28 cellular contexts compared by ENCODE assay signal in the genomic region with DNA sequence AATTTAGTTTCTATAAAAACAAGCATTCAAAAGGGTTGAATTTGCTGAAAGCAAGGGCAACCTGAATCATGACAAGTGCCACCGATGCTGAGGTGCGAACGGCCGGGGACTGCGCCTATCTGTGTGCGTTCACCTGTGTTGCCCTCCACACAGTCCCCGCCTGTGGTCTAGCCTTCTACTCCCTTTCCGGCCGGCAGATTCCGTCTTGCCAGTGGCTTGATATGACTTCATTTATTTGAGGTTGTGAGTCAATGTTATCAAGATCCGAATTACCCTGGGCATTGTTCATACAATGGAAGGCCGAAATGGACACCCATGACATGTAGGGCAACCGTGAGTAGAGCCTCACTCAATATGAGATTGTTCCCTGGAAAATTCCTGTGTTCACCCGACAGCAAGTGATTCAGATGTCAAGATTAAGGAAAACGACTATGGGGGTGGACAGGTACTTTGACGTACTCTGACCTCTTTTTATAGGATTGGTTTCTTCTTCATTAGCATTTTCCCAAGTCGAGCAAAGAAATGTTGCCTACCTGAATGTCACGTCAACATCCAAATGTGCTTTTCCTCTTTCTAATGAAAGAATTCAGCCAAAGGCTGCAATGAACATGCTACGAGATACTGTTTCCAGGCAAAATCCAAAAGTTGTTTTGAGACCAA. TPM values are rescaled to one million over a fixed set of nuclear protein-coding genes. Genes with fewer than 3 reads are reported as not detected.
DNase-seq lines count a peak whose midpoint lies in the region; ATAC-seq, FAIRE-seq and TF ChIP-seq lines count a peak whose summit lies in the region.
"Had no signal": no experiment of that assay in that cellular context is flagged by ENCODE, and none has a peak within 500 bp of the region (broad histone marks: within the 10 kb centered on the region; RNA-seq: fewer than 3 reads in every experiment).

No MANE protein-coding gene starts in this region.

- no peaks in the 10 kb centered on the region for H3K9me2 ChIP-seq in PC-3 (replicated peaks; ENCODE audit: low read length)

- WGBS in A549 (ENCODE audit: missing lambda C conversion rate) = 70% methylated on average over 17 of the region's 19 CpGs
- 33 to 75% (median 45%) methylated on average over 19 of the region's 19 CpGs for WGBS in small intestine, 3 donors

- intact Hi-C loops in PC-3 (cut with micrococcal nuclease) = loop anchor here (2.0 to 5.0 kb wide), 3 partner anchors 21 to 44 kb away; partner anchors contain the start of gene NEDD9

- no peak for TF ChIP-seq CTCF in A549 (IDR thresholded peaks at IDR 0.05)
- TF ChIP-seq CTCF in PC-3 (conservative IDR thresholded peaks at IDR 0.05; ENCODE audit: low read depth, low read length) = no peak

- TF ChIP-seq POLR2A in A549 (IDR thresholded peaks at IDR 0.05; ENCODE audit: low read length) = no peak

- CTCF ChIA-PET in A549 (lab: Yijun Ruan, JAX) = no interaction called here
- CTCF ChIA-PET in PC-3 (lab: Charles Lee) = no interaction called here

- POLR2A ChIA-PET in A549 (lab: Yijun Ruan, JAX) = no interaction called here
- POLR2A ChIA-PET in PC-3 (lab: Charles Lee; ENCODE audit: unreplicated experiment) = no interaction called here

- no peaks in the 10 kb centered on the region for H4K20me1 ChIP-seq in PC-3 (ENCODE audit: low read length)

- ATAC-seq in A549 (peak in 1 of 2 experiments; percentile 39; a peak in 2 of 6 replicates), PC-3 (peak; percentile 62)
- ATAC-seq: activated T-helper 17 cell treated with anti-CD3 and anti-CD28 coated beads, Interleukin-2, amount 50 U/mL, for 72 hours; GM12878 had no signal

- H2AFZ ChIP-seq in PC-3 (ENCODE audit: low read length) = peak overlapping the region; percentile 19; the same call in 1 of the 2 replicates
- H2AFZ ChIP-seq: PC-9 had no signal

- no peaks in the 10 kb centered on the region for H3K36me3 ChIP-seq in PC-3 (ENCODE audit: low read depth, low read length)
- no peaks in the 10 kb centered on the region for H3K36me3 ChIP-seq in small intestine (ENCODE audit: control insufficient read depth in 2 of 2, insufficient read depth in 2 of 2, low read length in 2 of 2)
- H3K36me3 ChIP-seq: brain microvascular endothelial cell, tibial nerve had no signal

- no peak for TF ChIP-seq RAD21 in A549 (conservative IDR thresholded peaks at IDR 0.05 in 1 of 2, IDR thresholded peaks at IDR 0.05 in 1 of 2)

- H3K4me2 ChIP-seq in A549 (peak overlapping the region; percentile 64), PC-3 (ENCODE audit: low read length) (peak overlapping the region; percentile 57)
- H3K4me2 ChIP-seq: PC-9 had no signal

- TF ChIP-seq EP300 in A549 (IDR thresholded peaks at IDR 0.05) = no peak

- H3K27me3 ChIP-seq in PC-3 (ENCODE audit: low read length) = no peaks in the 10 kb centered on the region
- H3K27me3 ChIP-seq in small intestine (ENCODE audit: control insufficient read depth in 2 of 2, insufficient read depth in 2 of 2, low read length in 2 of 2) = no peaks in the 10 kb centered on the region
- H3K27me3 ChIP-seq: brain microvascular endothelial cell, tibial nerve had no signal

- H3K4me1 ChIP-seq in A549 = peaks cover 86% of the 10 kb centered on the region
- H3K4me1 ChIP-seq in PC-3 (ENCODE audit: insufficient read depth, low read length) = peaks cover 47% of the 10 kb centered on the region
- H3K4me1 ChIP-seq in small intestine (ENCODE audit: control insufficient read depth in 2 of 2, insufficient read depth in 1 of 2, low read depth in 1 of 2, low read length in 1 of 2) = peaks cover 19 to 24% of the 10 kb centered on the region in 2 donors

- peak; percentile 6 to 37 for DNase-seq in A549 (ENCODE audit: low read depth in 1 of 2, low spot score in 1 of 2)
- DNase-seq in PC-3 = peak; percentile 88
- DNase-seq in kidney tubule cell (ENCODE audit: low spot score) = peak; percentile 79
- peak; percentile 82 for DNase-seq in small intestine
- DNase-seq in cerebellum (ENCODE audit: low spot score) = no peak
- DNase-seq in hepatic stellate cell (ENCODE audit: low spot score) = no peak
- DNase-seq in NCI-H2196 (lab: John Stamatoyannopoulos, UW; ENCODE audit: unreplicated experiment) = no peak
- no peak for DNase-seq in DMS 273 treated with DMSO at 0.1 percent for 48 hours (lab: John Stamatoyannopoulos, UW)
- DNase-seq: activated CD4-positive, alpha-beta memory T cell treated with anti-CD3 and anti-CD28 coated beads, Interleukin-2, amount 10 ng/mL, durations not matched to agents 7 days and 5 days; activated CD4-positive, alpha-beta T cell treated with anti-CD3 and anti-CD28 coated beads for 1 hour; amygdala; brain microvascular endothelial cell; effector CD4-positive, alpha-beta T cell; hypothalamus; KG1; mesendoderm; NCI-H2227 treated with DMSO at 0.1 percent for 48 hours; NCI-H526 treated with DMSO at 0.1 percent for 48 hours; NK-92 treated with Interleukin-12 subunit alpha and Interleukin-12 subunit beta, amount 100 ng/mL, for 24 hours; PC-9; SHP77 treated with DMSO at 0.1 percent for 48 hours; stimulated activated CD4-positive, alpha-beta T cell treated with anti-CD3 and anti-CD28 coated beads, Interleukin-2, amount 100 ng/mL, for 48 hours had no signal

- BruUV-seq in PC-3 (replicated peaks; lab: Mats Ljungman, UMichigan) = no TSS peak

- H3K9ac ChIP-seq in PC-3 (ENCODE audit: low read length) = peak overlapping the region; percentile 41

- H3K9me3 ChIP-seq in A549 = no peaks in the 10 kb centered on the region
- H3K9me3 ChIP-seq in PC-3 (ENCODE audit: low read length) = no peaks in the 10 kb centered on the region
- no peaks in the 10 kb centered on the region for H3K9me3 ChIP-seq in small intestine (ENCODE audit: control insufficient read depth, low read depth)
- H3K9me3 ChIP-seq: tibial nerve had no signal

- H3K27ac ChIP-seq in A549 = peak overlapping the region; percentile 57 to 65
- peak overlapping the region; percentile 86 for H3K27ac ChIP-seq in PC-3 (ENCODE audit: low read length)
- peak overlapping the region; percentile 81 to 94 for H3K27ac ChIP-seq in small intestine (ENCODE audit: low read depth in 1 of 2, low read length in 1 of 2)
- H3K27ac ChIP-seq: brain microvascular endothelial cell, PC-9 had no signal

- H3K79me2 ChIP-seq in PC-3 (ENCODE audit: low read length) = no peaks in the 10 kb centered on the region

- no peak for FAIRE-seq in A549 (lab: Jason Lieb, UNC)
- FAIRE-seq in small intestine (lab: Jason Lieb, UNC) = no peak
- FAIRE-seq: D721Med, GM12878, GM19239, H54 had no signal

- H3K4me3 ChIP-seq in A549 (no peak overlapping the region), PC-3 (ENCODE audit: low read length) (no peak overlapping the region; the same call in 1 of the 2 replicates), small intestine (ENCODE audit: low read depth in 1 of 2, low read length in 2 of 2) (no peak overlapping the region)
- H3K4me3 ChIP-seq: GM12878, PC-9, tibial nerve had no signal

- no peaks in the 10 kb centered on the region for H3F3A ChIP-seq in PC-3 (ENCODE audit: low read length, unreplicated experiment)

TF ChIP-seq in A549, 52 proteins besides CTCF, POLR2A, EP300 and RAD21 (continues in another document):
- TF ChIP-seq RARB (CRISPR knock-in tag; IDR thresholded peaks at IDR 0.05) (no peak), EHF (CRISPR knock-in tag; IDR thresholded peaks at IDR 0.05) (no peak), SREBF2 (IDR thresholded peaks at IDR 0.05) (no peak), NR3C1 (IDR thresholded peaks at IDR 0.05) (no peak)
- TF ChIP-seq, protein P1, sequence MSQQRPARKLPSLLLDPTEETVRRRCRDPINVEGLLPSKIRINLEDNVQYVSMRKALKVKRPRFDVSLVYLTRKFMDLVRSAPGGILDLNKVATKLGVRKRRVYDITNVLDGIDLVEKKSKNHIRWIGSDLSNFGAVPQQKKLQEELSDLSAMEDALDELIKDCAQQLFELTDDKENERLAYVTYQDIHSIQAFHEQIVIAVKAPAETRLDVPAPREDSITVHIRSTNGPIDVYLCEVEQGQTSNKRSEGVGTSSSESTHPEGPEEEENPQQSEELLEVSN (IDR thresholded peaks at IDR 0.05; ENCODE audit: borderline replicate concordance, low read depth) = no peak
- TF ChIP-seq, protein P2, sequence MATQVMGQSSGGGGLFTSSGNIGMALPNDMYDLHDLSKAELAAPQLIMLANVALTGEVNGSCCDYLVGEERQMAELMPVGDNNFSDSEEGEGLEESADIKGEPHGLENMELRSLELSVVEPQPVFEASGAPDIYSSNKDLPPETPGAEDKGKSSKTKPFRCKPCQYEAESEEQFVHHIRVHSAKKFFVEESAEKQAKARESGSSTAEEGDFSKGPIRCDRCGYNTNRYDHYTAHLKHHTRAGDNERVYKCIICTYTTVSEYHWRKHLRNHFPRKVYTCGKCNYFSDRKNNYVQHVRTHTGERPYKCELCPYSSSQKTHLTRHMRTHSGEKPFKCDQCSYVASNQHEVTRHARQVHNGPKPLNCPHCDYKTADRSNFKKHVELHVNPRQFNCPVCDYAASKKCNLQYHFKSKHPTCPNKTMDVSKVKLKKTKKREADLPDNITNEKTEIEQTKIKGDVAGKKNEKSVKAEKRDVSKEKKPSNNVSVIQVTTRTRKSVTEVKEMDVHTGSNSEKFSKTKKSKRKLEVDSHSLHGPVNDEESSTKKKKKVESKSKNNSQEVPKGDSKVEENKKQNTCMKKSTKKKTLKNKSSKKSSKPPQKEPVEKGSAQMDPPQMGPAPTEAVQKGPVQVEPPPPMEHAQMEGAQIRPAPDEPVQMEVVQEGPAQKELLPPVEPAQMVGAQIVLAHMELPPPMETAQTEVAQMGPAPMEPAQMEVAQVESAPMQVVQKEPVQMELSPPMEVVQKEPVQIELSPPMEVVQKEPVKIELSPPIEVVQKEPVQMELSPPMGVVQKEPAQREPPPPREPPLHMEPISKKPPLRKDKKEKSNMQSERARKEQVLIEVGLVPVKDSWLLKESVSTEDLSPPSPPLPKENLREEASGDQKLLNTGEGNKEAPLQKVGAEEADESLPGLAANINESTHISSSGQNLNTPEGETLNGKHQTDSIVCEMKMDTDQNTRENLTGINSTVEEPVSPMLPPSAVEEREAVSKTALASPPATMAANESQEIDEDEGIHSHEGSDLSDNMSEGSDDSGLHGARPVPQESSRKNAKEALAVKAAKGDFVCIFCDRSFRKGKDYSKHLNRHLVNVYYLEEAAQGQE (IDR thresholded peaks at IDR 0.05) = no peak

RNA-seq across cellular contexts. Expression of gene NEDD9, which starts 41.1 kb away (rescaled TPM):
- polyA plus RNA-seq in A549 (2011; rRNA removed) = 79.6 and 82.5 TPM in 2 replicates
- polyA plus RNA-seq in A549 (2012; cell fraction: cytosol; rRNA removed) = 58.4 and 71.1 TPM in 2 replicates
- polyA plus RNA-seq in A549 (2012; cell fraction: nucleus; rRNA removed) = 106 and 118 TPM in 2 replicates
- polyA plus RNA-seq in A549 (2017; fragmentation: RNase III; extraction: RNeasy Plus Mini Kit Qiagen cat#74134 plus additional on column Dnase treatment) = 43.6 to 47.9 TPM (median 46.7 TPM) in 3 replicates
- 212 and 221 TPM in 2 replicates for polyA minus RNA-seq in A549 (2011; rRNA and poly(A)+ RNA removed)
- 12.1 and 13.9 TPM in 2 replicates for total RNA-seq in PC-3 (2014; rRNA removed)
- polyA plus RNA-seq in small intestine = 10 to 100 TPM; 13.6 to 15.1 (median 14.9) TPM
- total RNA-seq in cerebellum = 9.7 TPM

Comparison
In these comparisons a context has a peak if more than half of its experiments do, and no peak if none do; other contexts are left out.
1. DNase-seq: peak in A549 (2 of 2), PC-3 (single experiment), kidney tubule cell (single experiment) and small intestine (single experiment); none in cerebellum (single experiment), hepatic stellate cell (single experiment), NCI-H2196 (single experiment) and DMS 273 treated with DMSO at 0.1 percent for 48 hours (single experiment).
2. Peak in every context shown above with its lines, with median percentiles within 50 percentile points of each other: H3K27ac ChIP-seq.